ENCODE assay signal across 1 cellular context in the genomic region with DNA sequence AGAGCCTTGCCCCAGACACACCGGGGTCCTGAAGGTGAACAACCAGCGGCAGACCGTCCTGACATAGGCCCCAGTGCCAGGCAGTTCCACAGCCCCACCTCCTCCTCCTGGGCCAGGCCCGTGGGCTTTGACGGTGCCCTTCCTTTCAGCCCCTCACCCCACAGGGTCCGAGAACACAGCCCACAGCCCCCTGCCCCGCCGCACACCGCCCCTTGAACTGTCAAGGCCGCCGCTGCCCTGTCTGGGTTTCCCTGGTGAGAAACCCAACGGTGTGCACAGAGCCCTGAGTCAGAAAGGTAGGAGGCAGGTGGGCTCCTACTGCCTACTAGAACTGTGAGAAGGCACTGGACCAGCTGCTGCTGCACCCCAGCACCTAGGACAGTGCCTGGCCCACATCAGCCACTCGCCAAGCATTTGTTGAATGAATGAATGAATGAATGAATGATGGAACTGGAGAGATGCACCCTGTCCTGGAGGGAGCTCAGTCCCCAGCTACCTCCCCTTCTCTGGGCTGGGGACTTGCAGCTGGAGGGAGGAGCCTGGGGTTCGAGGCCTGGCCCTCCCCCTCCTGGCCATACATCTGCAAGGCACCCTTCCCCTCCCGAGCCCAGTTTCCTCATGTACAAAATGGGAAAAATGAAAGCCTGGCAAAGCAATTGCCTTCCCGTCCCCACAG.
TF ChIP-seq lines count a peak whose summit lies in the region.

No MANE protein-coding gene starts in this region.

TF ChIP-seq in GM23338, 12 proteins besides CTCF, POLR2A, EP300 and RAD21 (continued from another document):
- TF ChIP-seq, protein P1, sequence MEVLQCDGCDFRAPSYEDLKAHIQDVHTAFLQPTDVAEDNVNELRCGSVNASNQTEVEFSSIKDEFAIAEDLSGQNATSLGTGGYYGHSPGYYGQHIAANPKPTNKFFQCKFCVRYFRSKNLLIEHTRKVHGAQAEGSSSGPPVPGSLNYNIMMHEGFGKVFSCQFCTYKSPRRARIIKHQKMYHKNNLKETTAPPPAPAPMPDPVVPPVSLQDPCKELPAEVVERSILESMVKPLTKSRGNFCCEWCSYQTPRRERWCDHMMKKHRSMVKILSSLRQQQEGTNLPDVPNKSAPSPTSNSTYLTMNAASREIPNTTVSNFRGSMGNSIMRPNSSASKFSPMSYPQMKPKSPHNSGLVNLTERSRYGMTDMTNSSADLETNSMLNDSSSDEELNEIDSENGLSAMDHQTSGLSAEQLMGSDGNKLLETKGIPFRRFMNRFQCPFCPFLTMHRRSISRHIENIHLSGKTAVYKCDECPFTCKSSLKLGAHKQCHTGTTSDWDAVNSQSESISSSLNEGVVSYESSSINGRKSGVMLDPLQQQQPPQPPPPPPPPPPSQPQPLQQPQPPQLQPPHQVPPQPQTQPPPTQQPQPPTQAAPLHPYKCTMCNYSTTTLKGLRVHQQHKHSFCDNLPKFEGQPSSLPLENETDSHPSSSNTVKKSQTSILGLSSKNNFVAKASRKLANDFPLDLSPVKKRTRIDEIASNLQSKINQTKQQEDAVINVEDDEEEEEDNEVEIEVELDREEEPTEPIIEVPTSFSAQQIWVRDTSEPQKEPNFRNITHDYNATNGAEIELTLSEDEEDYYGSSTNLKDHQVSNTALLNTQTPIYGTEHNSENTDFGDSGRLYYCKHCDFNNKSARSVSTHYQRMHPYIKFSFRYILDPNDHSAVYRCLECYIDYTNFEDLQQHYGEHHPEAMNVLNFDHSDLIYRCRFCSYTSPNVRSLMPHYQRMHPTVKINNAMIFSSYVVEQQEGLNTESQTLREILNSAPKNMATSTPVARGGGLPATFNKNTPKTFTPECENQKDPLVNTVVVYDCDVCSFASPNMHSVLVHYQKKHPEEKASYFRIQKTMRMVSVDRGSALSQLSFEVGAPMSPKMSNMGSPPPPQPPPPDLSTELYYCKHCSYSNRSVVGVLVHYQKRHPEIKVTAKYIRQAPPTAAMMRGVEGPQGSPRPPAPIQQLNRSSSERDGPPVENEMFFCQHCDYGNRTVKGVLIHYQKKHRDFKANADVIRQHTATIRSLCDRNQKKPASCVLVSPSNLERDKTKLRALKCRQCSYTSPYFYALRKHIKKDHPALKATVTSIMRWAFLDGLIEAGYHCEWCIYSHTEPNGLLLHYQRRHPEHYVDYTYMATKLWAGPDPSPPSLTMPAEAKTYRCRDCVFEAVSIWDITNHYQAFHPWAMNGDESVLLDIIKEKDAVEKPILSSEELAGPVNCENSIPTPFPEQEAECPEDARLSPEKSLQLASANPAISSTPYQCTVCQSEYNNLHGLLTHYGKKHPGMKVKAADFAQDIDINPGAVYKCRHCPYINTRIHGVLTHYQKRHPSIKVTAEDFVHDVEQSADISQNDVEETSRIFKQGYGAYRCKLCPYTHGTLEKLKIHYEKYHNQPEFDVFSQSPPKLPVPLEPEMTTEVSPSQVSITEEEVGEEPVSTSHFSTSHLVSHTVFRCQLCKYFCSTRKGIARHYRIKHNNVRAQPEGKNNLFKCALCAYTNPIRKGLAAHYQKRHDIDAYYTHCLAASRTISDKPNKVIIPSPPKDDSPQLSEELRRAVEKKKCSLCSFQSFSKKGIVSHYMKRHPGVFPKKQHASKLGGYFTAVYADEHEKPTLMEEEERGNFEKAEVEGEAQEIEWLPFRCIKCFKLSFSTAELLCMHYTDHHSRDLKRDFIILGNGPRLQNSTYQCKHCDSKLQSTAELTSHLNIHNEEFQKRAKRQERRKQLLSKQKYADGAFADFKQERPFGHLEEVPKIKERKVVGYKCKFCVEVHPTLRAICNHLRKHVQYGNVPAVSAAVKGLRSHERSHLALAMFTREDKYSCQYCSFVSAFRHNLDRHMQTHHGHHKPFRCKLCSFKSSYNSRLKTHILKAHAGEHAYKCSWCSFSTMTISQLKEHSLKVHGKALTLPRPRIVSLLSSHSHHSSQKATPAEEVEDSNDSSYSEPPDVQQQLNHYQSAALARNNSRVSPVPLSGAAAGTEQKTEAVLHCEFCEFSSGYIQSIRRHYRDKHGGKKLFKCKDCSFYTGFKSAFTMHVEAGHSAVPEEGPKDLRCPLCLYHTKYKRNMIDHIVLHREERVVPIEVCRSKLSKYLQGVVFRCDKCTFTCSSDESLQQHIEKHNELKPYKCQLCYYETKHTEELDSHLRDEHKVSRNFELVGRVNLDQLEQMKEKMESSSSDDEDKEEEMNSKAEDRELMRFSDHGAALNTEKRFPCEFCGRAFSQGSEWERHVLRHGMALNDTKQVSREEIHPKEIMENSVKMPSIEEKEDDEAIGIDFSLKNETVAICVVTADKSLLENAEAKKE (CRISPR knock-in tag; IDR thresholded peaks at IDR 0.05) = no peak
- TF ChIP-seq ZNF114 (CRISPR knock-in tag; IDR thresholded peaks at IDR 0.05) (no peak), EZH2 (IDR thresholded peaks at IDR 0.05; ENCODE audit: low read depth, unreplicated experiment) (no peak), CREB1 (CRISPR knock-in tag; IDR thresholded peaks at IDR 0.05; ENCODE audit: low read depth) (no peak)
